Comparison of ENCODE assay signal across 8 cellular contexts in the genomic region with DNA sequence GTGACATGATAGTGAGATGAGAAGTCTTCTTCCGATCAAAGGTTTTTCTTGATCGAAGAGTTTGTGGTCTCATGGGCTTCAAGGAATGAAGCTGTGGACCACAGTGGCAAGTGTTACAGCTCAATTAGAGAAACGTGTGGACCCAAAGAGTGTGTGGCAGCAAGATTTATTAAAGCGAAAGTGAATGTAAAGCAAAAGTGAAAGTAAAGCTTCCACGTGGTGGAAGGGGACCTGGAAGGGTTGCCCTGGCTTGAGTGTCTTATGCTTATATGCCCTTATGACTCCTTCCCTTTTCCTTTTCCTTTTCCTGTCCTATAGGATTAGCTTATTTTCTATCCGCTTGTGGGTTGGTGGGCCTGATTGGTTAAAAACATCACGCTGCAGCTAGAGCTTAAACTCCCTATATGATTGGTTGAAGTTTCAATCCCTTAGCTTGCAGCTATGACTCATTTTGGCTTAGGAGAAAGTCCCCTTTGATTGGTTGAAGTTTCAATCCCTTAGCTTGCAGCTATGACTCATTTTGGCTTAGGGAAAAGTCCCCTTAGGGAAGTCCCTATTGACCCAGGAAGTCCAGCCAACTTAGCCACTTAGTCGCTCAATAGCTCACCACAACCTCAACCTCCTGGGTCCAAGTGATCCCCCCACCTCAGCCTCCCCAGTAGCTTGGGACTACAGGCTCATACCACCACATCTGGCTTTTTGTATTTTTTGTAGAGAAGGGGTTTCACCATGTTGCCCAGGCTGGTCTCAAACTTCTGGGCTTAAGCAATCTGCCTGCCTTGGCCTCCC.
DNase-seq lines count a peak whose midpoint lies in the region; ATAC-seq lines count a peak whose summit lies in the region.

No MANE protein-coding gene starts in this region.

- intact Hi-C loops in dendritic cell treated with granulocyte-macrophage colony-stimulating factor and Interleukin-4, amounts not matched to agents 40 ng/mL and 50 ng/mL, for 4 days (cut with micrococcal nuclease): loop anchor here (10.0 kb wide), 1 partner anchor 400 kb away; no protein-coding TSS in a partner anchor

- peak overlapping the region; percentile 55 for H3K27ac Mint-ChIP-seq in dendritic cell treated with granulocyte-macrophage colony-stimulating factor and Interleukin-4, amounts not matched to agents 40 ng/mL and 50 ng/mL, for 4 days

- ATAC-seq in GM18870 (IDR thresholded peaks at IDR 0.05; ENCODE audit: unreplicated experiment): peak; percentile 46
- ATAC-seq in HG03135 (IDR thresholded peaks at IDR 0.05; ENCODE audit: unreplicated experiment): peak; percentile 44
- ATAC-seq in HG02981 (IDR thresholded peaks at IDR 0.05; ENCODE audit: unreplicated experiment): no peak

- H3K9me3 Mint-ChIP-seq in dendritic cell treated with granulocyte-macrophage colony-stimulating factor and Interleukin-4, amounts not matched to agents 40 ng/mL and 50 ng/mL, for 4 days: peaks cover 9% of the 10 kb centered on the region

- H3K36me3 Mint-ChIP-seq in dendritic cell treated with granulocyte-macrophage colony-stimulating factor and Interleukin-4, amounts not matched to agents 40 ng/mL and 50 ng/mL, for 4 days (ENCODE audit: low read depth): no peaks in the 10 kb centered on the region

- peaks cover 13% of the 10 kb centered on the region for H3K4me1 Mint-ChIP-seq in dendritic cell treated with granulocyte-macrophage colony-stimulating factor and Interleukin-4, amounts not matched to agents 40 ng/mL and 50 ng/mL, for 4 days (ENCODE audit: low read depth)

- peaks cover 5% of the 10 kb centered on the region for H3K27me3 Mint-ChIP-seq in dendritic cell treated with granulocyte-macrophage colony-stimulating factor and Interleukin-4, amounts not matched to agents 40 ng/mL and 50 ng/mL, for 4 days

- peak overlapping the region; percentile 26 for H3K4me3 Mint-ChIP-seq in dendritic cell treated with granulocyte-macrophage colony-stimulating factor and Interleukin-4, amounts not matched to agents 40 ng/mL and 50 ng/mL, for 4 days

- DNase-seq in T-helper 1 cell (peak in 3 of 5 donors; percentile 13 to 76 (median 16)), GF-D8 (lab: John Stamatoyannopoulos, UW) (no peak), NCI-H1930 (lab: John Stamatoyannopoulos, UW) (no peak)
- peak; percentile 53 for DNase-seq in stimulated activated CD4-positive, alpha-beta T cell treated with anti-CD3 and anti-CD28 coated beads, Interleukin-15, amount 100 ng/mL, for 24 hours

Comparison
In these comparisons a context has a peak if more than half of its experiments do, and no peak if none do; other contexts are left out.
1. DNase-seq: peak in T-helper 1 cell (3 of 5) and stimulated activated CD4-positive, alpha-beta T cell treated with anti-CD3 and anti-CD28 coated beads, Interleukin-15, amount 100 ng/mL, for 24 hours (single experiment); none in GF-D8 (single experiment) and NCI-H1930 (0 of 2).